8 cellular contexts compared by ENCODE assay signal in genomic region chr21:33490991-33491372, GRCh38. TPM values are rescaled to one million over a fixed set of nuclear protein-coding genes. Genes with fewer than 3 reads are reported as not detected.
DNase-seq lines count a peak whose midpoint lies in the region; ATAC-seq lines count a peak whose summit lies in the region.

No MANE protein-coding gene starts in this region.

- H3K27ac ChIP-seq in SJCRH30 (no peak overlapping the region), epithelial cell of prostate (peak overlapping the region; percentile 36)

- no peaks in the 10 kb centered on the region for H3K9me3 ChIP-seq in SJCRH30 (replicated peaks)
- no peaks in the 10 kb centered on the region for H3K9me3 ChIP-seq in neuron (ENCODE audit: low read length)

- no peak for ATAC-seq in GM18511 (IDR thresholded peaks at IDR 0.05; ENCODE audit: unreplicated experiment)

- H3K4me3 ChIP-seq in SJCRH30 (peak overlapping the region; percentile 94), neuron (ENCODE audit: low read length) (peak overlapping the region; percentile 73)

- H3K27me3 ChIP-seq in SJCRH30 (no peaks in the 10 kb centered on the region), neuron (ENCODE audit: insufficient read depth, low read length) (no peaks in the 10 kb centered on the region)

- no peaks in the 10 kb centered on the region for H3K36me3 ChIP-seq in SJCRH30
- no peaks in the 10 kb centered on the region for H3K36me3 ChIP-seq in neuron (ENCODE audit: insufficient read depth, low read length)

- no peaks in the 10 kb centered on the region for H3K4me1 ChIP-seq in SJCRH30
- peaks cover 5% of the 10 kb centered on the region for H3K4me1 ChIP-seq in neuron (ENCODE audit: insufficient read depth, low read length)

- H2AFZ ChIP-seq in neuron (ENCODE audit: low read depth, low read length), result peak overlapping the region; percentile 72

- DNase-seq in DMS53 (lab: John Stamatoyannopoulos, UW) (peak; percentile 43), DMS53 treated with DMSO at 0.1 percent for 48 hours (lab: John Stamatoyannopoulos, UW; ENCODE audit: unreplicated experiment) (no peak), SJCRH30 (no peak), epithelial cell of prostate (ENCODE audit: low read depth, low spot score) (no peak), AG20443 (ENCODE audit: low spot score) (no peak)
- no peak for DNase-seq in stimulated activated CD4-positive, alpha-beta T cell treated with anti-CD3 and anti-CD28 coated beads, Interleukin-1b, Interleukin-23, amount 100 ng/mL, for 48 hours

RNA-seq across cellular contexts. Expression of gene DNAJC28, which starts 0.5 kb away (rescaled TPM):
- total RNA-seq in SJCRH30 (2014; rRNA removed; shearing (Covaris generic)), result 1.6 and 2.0 TPM in 2 replicates

RNA-seq across cellular contexts. Expression of gene TMEM50B, which starts 11.2 kb away (rescaled TPM):
- total RNA-seq in SJCRH30 (2014; rRNA removed; shearing (Covaris generic)), result 23.4 and 23.7 TPM in 2 replicates

RNA-seq across cellular contexts. Expression of gene GART, which starts 50.9 kb away (rescaled TPM):
- total RNA-seq in SJCRH30 (2014; rRNA removed; shearing (Covaris generic)), result 171 and 193 TPM in 2 replicates

RNA-seq across cellular contexts. Expression of gene SON, which starts 51.9 kb away (rescaled TPM):
- 195 and 230 TPM in 2 replicates for total RNA-seq in SJCRH30 (2014; rRNA removed; shearing (Covaris generic))
